Comparison of ENCODE assay signal across 29 cellular contexts in the genomic region with DNA sequence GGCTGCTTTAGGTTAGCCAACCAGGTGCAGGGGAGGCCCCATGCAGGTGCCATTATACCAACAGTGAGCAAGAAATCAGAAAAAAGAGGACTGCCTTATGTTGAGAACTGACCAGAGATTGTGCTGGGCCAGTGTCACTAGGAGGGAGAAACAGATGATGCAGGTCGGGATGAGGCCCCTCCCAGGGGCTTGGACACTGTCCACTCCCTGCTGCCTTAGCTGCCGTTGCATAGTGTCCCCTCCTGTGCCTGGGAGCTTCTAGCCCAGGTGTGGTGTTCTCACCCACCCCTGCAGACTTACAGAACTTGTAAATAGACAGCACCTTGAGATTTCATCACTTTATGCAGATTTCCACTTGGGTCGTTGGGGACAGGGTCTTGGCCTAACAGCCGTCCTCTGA. TPM values are rescaled to one million over a fixed set of nuclear protein-coding genes. Genes with fewer than 3 reads are reported as not detected.
DNase-seq lines count a peak whose midpoint lies in the region; ATAC-seq lines count a peak whose summit lies in the region.
"Had no signal": no experiment of that assay in that cellular context is flagged by ENCODE, and none has a peak within 500 bp of the region (broad histone marks: within the 10 kb centered on the region; RNA-seq: fewer than 3 reads in every experiment).

No MANE protein-coding gene starts in this region.

- H3K27ac ChIP-seq in CD4-positive, CD25-positive, alpha-beta regulatory T cell (ENCODE audit: insufficient read depth, low read length, poor library complexity, severe bottlenecking): no peak overlapping the region
- no peak overlapping the region for H3K27ac ChIP-seq in naive thymus-derived CD4-positive, alpha-beta T cell (ENCODE audit: low read depth, low read length)
- H3K27ac ChIP-seq: 22Rv1, GM23248, PC-9, SJSA1 had no signal

- H3K27me3 ChIP-seq in CD4-positive, CD25-positive, alpha-beta regulatory T cell (ENCODE audit: control insufficient read depth, insufficient read depth, low read length): no peaks in the 10 kb centered on the region
- H3K27me3 ChIP-seq in naive thymus-derived CD4-positive, alpha-beta T cell (ENCODE audit: control insufficient read depth in 2 of 2, insufficient read depth in 2 of 2, low read length in 2 of 2): no peaks in the 10 kb centered on the region
- H3K27me3 ChIP-seq: BE2C, SJSA1 had no signal

- H3K4me1 Mint-ChIP-seq in activated CD4-positive, alpha-beta T cell treated with anti-CD3 and anti-CD28 coated beads, Interleukin-2, amount 10 ng/mL, durations not matched to agents 7 days and 5 days: peaks cover 51% of the 10 kb centered on the region
- peaks cover 5 to 56% (median 18%) of the 10 kb centered on the region in 4 donors for H3K4me1 Mint-ChIP-seq in CD4-positive, CD25-positive, alpha-beta regulatory T cell
- peaks cover 49 to 63% (median 61%) of the 10 kb centered on the region in 3 donors for H3K4me1 Mint-ChIP-seq in T-cell
- H3K4me1 Mint-ChIP-seq in naive thymus-derived CD4-positive, alpha-beta T cell: peaks cover 20 to 62% (median 44%) of the 10 kb centered on the region in 7 donors

- peaks cover 17% of the 10 kb centered on the region for H3K4me1 ChIP-seq in CD4-positive, CD25-positive, alpha-beta regulatory T cell (ENCODE audit: control insufficient read depth, insufficient read depth, low read length, poor library complexity, severe bottlenecking)
- H3K4me1 ChIP-seq in naive thymus-derived CD4-positive, alpha-beta T cell (ENCODE audit: control insufficient read depth in 2 of 2, insufficient read depth in 2 of 2, low read length in 2 of 2): peaks cover 13 to 28% of the 10 kb centered on the region in 2 donors
- H3K4me1 ChIP-seq: BE2C had no signal

- no peak for ATAC-seq in CD4-positive, CD25-positive, alpha-beta regulatory T cell (ENCODE audit: low read depth in 2 of 2)
- no peak for ATAC-seq in T-cell (replicated peaks in 1 of 4)
- no peak for ATAC-seq in naive thymus-derived CD4-positive, alpha-beta T cell
- ATAC-seq: K562 had no signal

- H3K27ac Mint-ChIP-seq in activated CD4-positive, alpha-beta T cell treated with anti-CD3 and anti-CD28 coated beads, Interleukin-2, amount 10 ng/mL, durations not matched to agents 7 days and 5 days: peak overlapping the region; percentile 31
- peak overlapping the region; percentile 5 to 87 (median 85) for H3K27ac Mint-ChIP-seq in CD4-positive, CD25-positive, alpha-beta regulatory T cell
- peak overlapping the region; percentile 68 to 82 for H3K27ac Mint-ChIP-seq in T-cell
- peak overlapping the region in 7 of 9 donors; percentile 32 to 84 (median 65) for H3K27ac Mint-ChIP-seq in naive thymus-derived CD4-positive, alpha-beta T cell
- H3K27ac Mint-ChIP-seq: CD14-positive monocyte had no signal

- intact Hi-C loops in naive thymus-derived CD4-positive, alpha-beta T cell (cut with micrococcal nuclease): no loop called here

- no peak overlapping the region for H3K4me3 Mint-ChIP-seq in activated CD4-positive, alpha-beta T cell treated with anti-CD3 and anti-CD28 coated beads, Interleukin-2, amount 10 ng/mL, durations not matched to agents 7 days and 5 days
- no peak overlapping the region for H3K4me3 Mint-ChIP-seq in CD4-positive, CD25-positive, alpha-beta regulatory T cell
- H3K4me3 Mint-ChIP-seq in T-cell: no peak overlapping the region
- no peak overlapping the region for H3K4me3 Mint-ChIP-seq in naive thymus-derived CD4-positive, alpha-beta T cell
- H3K4me3 Mint-ChIP-seq: CD14-positive monocyte, H9 had no signal

- no peaks in the 10 kb centered on the region for H3K9me3 Mint-ChIP-seq in activated CD4-positive, alpha-beta T cell treated with anti-CD3 and anti-CD28 coated beads, Interleukin-2, amount 10 ng/mL, durations not matched to agents 7 days and 5 days
- peaks cover 0 to 2% (median 0%) of the 10 kb centered on the region in 7 donors for H3K9me3 Mint-ChIP-seq in CD4-positive, CD25-positive, alpha-beta regulatory T cell
- H3K9me3 Mint-ChIP-seq in T-cell: no peaks in the 10 kb centered on the region
- no peaks in the 10 kb centered on the region for H3K9me3 Mint-ChIP-seq in naive thymus-derived CD4-positive, alpha-beta T cell
- H3K9me3 Mint-ChIP-seq: CD14-positive monocyte, H9 had no signal

- POLR2A ChIA-PET in activated CD4-positive, alpha-beta T cell treated with anti-CD3 and anti-CD28 coated beads, Interleukin-2, amount 10 ng/mL, durations not matched to agents 7 days and 5 days (lab: Charles Lee): no interaction called here
- POLR2A ChIA-PET in T-cell (lab: Charles Lee): no interaction called here
- POLR2A ChIA-PET in naive thymus-derived CD4-positive, alpha-beta T cell (lab: Charles Lee): interaction anchor here (1.3 to 1.5 kb wide), 2 partner anchors 8 to 12 kb away, joined by 5 to 7 read pairs; no protein-coding TSS in a partner anchor

- no peak overlapping the region for H3K4me3 ChIP-seq in CD4-positive, CD25-positive, alpha-beta regulatory T cell (ENCODE audit: low read depth, low read length)
- H3K4me3 ChIP-seq in naive thymus-derived CD4-positive, alpha-beta T cell (ENCODE audit: low read length): no peak overlapping the region
- H3K4me3 ChIP-seq: GM23248, K562, PC-9, SJSA1 had no signal

- H3K27me3 Mint-ChIP-seq in activated CD4-positive, alpha-beta T cell treated with anti-CD3 and anti-CD28 coated beads, Interleukin-2, amount 10 ng/mL, durations not matched to agents 7 days and 5 days: no peaks in the 10 kb centered on the region
- H3K27me3 Mint-ChIP-seq in CD4-positive, CD25-positive, alpha-beta regulatory T cell: no peaks in the 10 kb centered on the region
- no peaks in the 10 kb centered on the region for H3K27me3 Mint-ChIP-seq in T-cell
- H3K27me3 Mint-ChIP-seq in naive thymus-derived CD4-positive, alpha-beta T cell: no peaks in the 10 kb centered on the region

- H3K36me3 ChIP-seq in CD4-positive, CD25-positive, alpha-beta regulatory T cell (ENCODE audit: control insufficient read depth, insufficient read depth, low read length): peaks cover 55% of the 10 kb centered on the region
- H3K36me3 ChIP-seq in naive thymus-derived CD4-positive, alpha-beta T cell (ENCODE audit: control insufficient read depth in 2 of 3, insufficient read depth in 3 of 3, low read length in 3 of 3): peaks cover 0 to 67% (median 6%) of the 10 kb centered on the region in 3 experiments

- H3K9me3 ChIP-seq in CD4-positive, CD25-positive, alpha-beta regulatory T cell (ENCODE audit: control insufficient read depth in 2 of 2, low read length in 2 of 2): no peaks in the 10 kb centered on the region
- no peaks in the 10 kb centered on the region for H3K9me3 ChIP-seq in naive thymus-derived CD4-positive, alpha-beta T cell (ENCODE audit: control insufficient read depth in 2 of 3, low read length in 3 of 3)
- H3K9me3 ChIP-seq: BE2C, SJSA1 had no signal

- peaks cover 66% of the 10 kb centered on the region for H3K36me3 Mint-ChIP-seq in activated CD4-positive, alpha-beta T cell treated with anti-CD3 and anti-CD28 coated beads, Interleukin-2, amount 10 ng/mL, durations not matched to agents 7 days and 5 days (ENCODE audit: low read depth)
- peaks cover 22% of the 10 kb centered on the region for H3K36me3 Mint-ChIP-seq in CD4-positive, CD25-positive, alpha-beta regulatory T cell
- H3K36me3 Mint-ChIP-seq in T-cell: peaks cover 61% of the 10 kb centered on the region
- H3K36me3 Mint-ChIP-seq in naive thymus-derived CD4-positive, alpha-beta T cell: peaks cover 17 to 57% (median 23%) of the 10 kb centered on the region in 5 donors

- CTCF ChIA-PET in activated CD4-positive, alpha-beta T cell treated with anti-CD3 and anti-CD28 coated beads, Interleukin-2, amount 10 ng/mL, durations not matched to agents 7 days and 5 days (lab: Charles Lee): interaction anchor here (0.6 to 1.4 kb wide), 2 partner anchors 10 to 178 kb away, joined by 3 to 5 read pairs; no protein-coding TSS in a partner anchor
- CTCF ChIA-PET in T-cell (lab: Charles Lee): no interaction called here
- CTCF ChIA-PET in naive thymus-derived CD4-positive, alpha-beta T cell (lab: Charles Lee): no interaction called here

- DNase-seq in activated CD4-positive, alpha-beta T cell treated with anti-CD3 and anti-CD28 coated beads, Interleukin-2, amount 10 ng/mL, durations not matched to agents 7 days and 5 days: no peak
- DNase-seq in activated CD4-positive, alpha-beta T cell treated with anti-CD3 and anti-CD28 coated beads for 48 hours: no peak
- no peak for DNase-seq in CD4-positive, CD25-positive, alpha-beta regulatory T cell
- DNase-seq in T-cell: no peak
- DNase-seq in naive thymus-derived CD4-positive, alpha-beta T cell: no peak
- no peak for DNase-seq in dermis blood vessel endothelial cell
- DNase-seq in stimulated activated naive CD4-positive, alpha-beta T cell (lab: John Stamatoyannopoulos, UW): no peak
- no peak for DNase-seq in NCI-H1048 (lab: John Stamatoyannopoulos, UW)
- DNase-seq: BE2C, COR-L47, DMS53, GM23248, H9, Kasumi-1, NCI-H1105 treated with DMSO at 0.1 percent for 48 hours, NCI-H146, NCI-H1930, NCI-H2107, NCI-H446 treated with DMSO at 0.1 percent for 48 hours, NCI-H526, NCI-H82, PC-9, Right ventricle myocardium superior had no signal

RNA-seq across cellular contexts. Expression of gene PLD6, which starts 36.7 kb away (rescaled TPM):
- 10 to 100 TPM; 10.9 to 11.8 TPM for total RNA-seq in activated CD4-positive, alpha-beta T cell treated with anti-CD3 and anti-CD28 coated beads, Interleukin-2, amount 10 ng/mL, durations not matched to agents 7 days and 5 days
- 9.4 TPM for total RNA-seq in CD4-positive, CD25-positive, alpha-beta regulatory T cell
- polyA plus RNA-seq in CD4-positive, CD25-positive, alpha-beta regulatory T cell: 10 to 100 TPM in 3 of 4 donors, 1 to 10 TPM in 1; 8.9 to 19.3 (median 16.0) TPM
- total RNA-seq in T-cell (10 to 100 TPM in 4 of 5 donors, 1 to 10 TPM in 1; 7.3 to 18.3 (median 11.1) TPM), dermis blood vessel endothelial cell (1.4 and 2.0 TPM in 2 replicates)
- 10 to 100 TPM in 3 of 5 experiments, 1 to 10 TPM in 2; 6.2 to 13.9 (median 12.1) TPM for total RNA-seq in naive thymus-derived CD4-positive, alpha-beta T cell
- polyA plus RNA-seq in naive thymus-derived CD4-positive, alpha-beta T cell: 10 to 100 TPM; 11.0 to 16.4 TPM
- total RNA-seq: HT1080, M059J had no signal

Comparison
In these comparisons a context has a peak if more than half of its experiments do, and no peak if none do; other contexts are left out.
1. H3K27ac Mint-ChIP-seq: peak in every context shown above with its lines; median percentile 85 in CD4-positive, CD25-positive, alpha-beta regulatory T cell; 75 in T-cell; 65 in naive thymus-derived CD4-positive, alpha-beta T cell; 31 in activated CD4-positive, alpha-beta T cell treated with anti-CD3 and anti-CD28 coated beads, Interleukin-2, amount 10 ng/mL, durations not matched to agents 7 days and 5 days.